ENCODE assay signal across 8 cellular contexts in the genomic region with DNA sequence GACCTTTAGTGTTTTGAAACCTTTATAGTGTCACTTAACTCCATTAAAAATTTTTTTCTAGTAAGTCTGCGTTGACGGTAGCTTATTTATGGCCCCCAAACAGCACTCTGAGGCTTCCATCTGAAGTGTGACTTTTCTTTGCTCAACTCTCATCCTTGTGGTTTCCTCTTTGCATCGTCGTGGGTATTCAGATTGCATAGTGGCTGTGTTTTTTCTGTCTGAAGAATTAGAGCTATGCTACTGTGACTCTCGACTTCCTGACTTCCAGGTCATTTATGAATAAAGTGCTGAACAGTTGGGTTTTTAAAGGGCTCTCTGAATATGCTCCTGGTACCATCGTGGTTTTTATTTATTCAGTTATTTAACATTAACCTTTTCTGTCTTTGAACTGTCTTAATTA. TPM values are rescaled to one million over a fixed set of nuclear protein-coding genes. Genes with fewer than 3 reads are reported as not detected.
A peak's percentile ranks its signal among the peaks of the same experiment; 100 is the strongest.
DNase-seq lines count a peak whose midpoint lies in the region; ATAC-seq and TF ChIP-seq lines count a peak whose summit lies in the region.

No MANE protein-coding gene starts in this region.

- 16 to 35% (median 19%) methylated on average over 6 of the region's 6 CpGs for WGBS in spleen, 5 donors

- H3K36me3 Mint-ChIP-seq in activated CD8-positive, alpha-beta memory T cell treated with anti-CD3 and anti-CD28 coated beads, Interleukin-2, amount 10 ng/mL, durations not matched to agents 7 days and 5 days = peaks cover 58% of the 10 kb centered on the region
- H3K36me3 Mint-ChIP-seq in activated T-helper 17 cell treated with anti-CD3 and anti-CD28 coated beads, Interleukin-2, amount 50 U/mL, for 72 hours (ENCODE audit: low read depth) = peaks cover 100% of the 10 kb centered on the region

- H3K27ac Mint-ChIP-seq in activated CD8-positive, alpha-beta memory T cell treated with anti-CD3 and anti-CD28 coated beads, Interleukin-2, amount 10 ng/mL, durations not matched to agents 7 days and 5 days = peak overlapping the region; percentile 86
- H3K27ac Mint-ChIP-seq in activated T-helper 17 cell treated with anti-CD3 and anti-CD28 coated beads, Interleukin-2, amount 50 U/mL, for 72 hours = peak overlapping the region; percentile 83

- TF ChIP-seq CTCF in spleen (IDR thresholded peaks at IDR 0.05 in 8 of 11, conservative IDR thresholded peaks at IDR 0.05 in 3 of 11) = no peak

- intact Hi-C loops in spleen (cut with DNase I; ENCODE audit: low total_unique reads) = no loop called here

- peaks cover 5 to 100% (median 85%) of the 10 kb centered on the region in 6 donors for H3K36me3 ChIP-seq in spleen

- H3K9me3 Mint-ChIP-seq in activated CD8-positive, alpha-beta memory T cell treated with anti-CD3 and anti-CD28 coated beads, Interleukin-2, amount 10 ng/mL, durations not matched to agents 7 days and 5 days (ENCODE audit: low read depth) = no peaks in the 10 kb centered on the region
- no peaks in the 10 kb centered on the region for H3K9me3 Mint-ChIP-seq in activated T-helper 17 cell treated with anti-CD3 and anti-CD28 coated beads, Interleukin-2, amount 50 U/mL, for 72 hours

- H3K4me3 ChIP-seq in spleen = no peak overlapping the region

- H3K27ac ChIP-seq in spleen = peak overlapping the region; percentile 5 to 69 (median 42)

- TF ChIP-seq POLR2A in spleen (IDR thresholded peaks at IDR 0.05) = no peak

- no peaks in the 10 kb centered on the region for H3K27me3 Mint-ChIP-seq in activated CD8-positive, alpha-beta memory T cell treated with anti-CD3 and anti-CD28 coated beads, Interleukin-2, amount 10 ng/mL, durations not matched to agents 7 days and 5 days
- no peaks in the 10 kb centered on the region for H3K27me3 Mint-ChIP-seq in activated T-helper 17 cell treated with anti-CD3 and anti-CD28 coated beads, Interleukin-2, amount 50 U/mL, for 72 hours

- DNase-seq in activated CD8-positive, alpha-beta memory T cell treated with anti-CD3 and anti-CD28 coated beads, Interleukin-2, amount 10 ng/mL, durations not matched to agents 7 days and 5 days = peak; percentile 62
- DNase-seq in activated CD8-positive, alpha-beta memory T cell treated with anti-CD3 and anti-CD28 coated beads, Interleukin-2, amount 50 U/mL, for 48 hours = no peak
- no peak for DNase-seq in spleen
- no peak for DNase-seq in medulla oblongata (ENCODE audit: extremely low spot score)
- DNase-seq in RKO (ENCODE audit: low spot score) = no peak
- DNase-seq in activated effector memory CD4-positive, alpha-beta T cell treated with anti-CD3 and anti-CD28 coated beads, Interleukin-2, amount 50 U/mL, for 16 hours = no peak

- peak overlapping the region; percentile 9 for H3K4me3 Mint-ChIP-seq in activated CD8-positive, alpha-beta memory T cell treated with anti-CD3 and anti-CD28 coated beads, Interleukin-2, amount 10 ng/mL, durations not matched to agents 7 days and 5 days
- peak overlapping the region; percentile 57 for H3K4me3 Mint-ChIP-seq in activated T-helper 17 cell treated with anti-CD3 and anti-CD28 coated beads, Interleukin-2, amount 50 U/mL, for 72 hours

- H3K27me3 ChIP-seq in spleen (replicated peaks in 1 of 7) = no peaks in the 10 kb centered on the region

- peaks cover 0 to 37% (median 6%) of the 10 kb centered on the region in 6 donors for H3K4me1 ChIP-seq in spleen

- H3K9me3 ChIP-seq in spleen = no peaks in the 10 kb centered on the region

- peaks cover 42% of the 10 kb centered on the region for H3K4me1 Mint-ChIP-seq in activated CD8-positive, alpha-beta memory T cell treated with anti-CD3 and anti-CD28 coated beads, Interleukin-2, amount 10 ng/mL, durations not matched to agents 7 days and 5 days
- peaks cover 27% of the 10 kb centered on the region for H3K4me1 Mint-ChIP-seq in activated T-helper 17 cell treated with anti-CD3 and anti-CD28 coated beads, Interleukin-2, amount 50 U/mL, for 72 hours

- peak; percentile 96 for ATAC-seq in activated CD8-positive, alpha-beta memory T cell treated with anti-CD3 and anti-CD28 coated beads, Interleukin-2, amount 10 ng/mL, durations not matched to agents 7 days and 5 days
- ATAC-seq in HG03039 (IDR thresholded peaks at IDR 0.05; ENCODE audit: unreplicated experiment) = peak; percentile 59
- ATAC-seq in activated T-helper 17 cell treated with anti-CD3 and anti-CD28 coated beads, Interleukin-2, amount 50 U/mL, for 72 hours (replicated peaks) = peak; percentile 86

- CTCF ChIA-PET in activated CD8-positive, alpha-beta memory T cell treated with anti-CD3 and anti-CD28 coated beads, Interleukin-2, amount 10 ng/mL, durations not matched to agents 7 days and 5 days (lab: Charles Lee) = interaction anchor here (0.6 to 2.3 kb wide), 6 partner anchors 9 to 44 kb away, joined by 3 to 13 read pairs (median 4); no protein-coding TSS in a partner anchor

RNA-seq across cellular contexts. Expression of a gene that starts 44.9 kb away (rescaled TPM):
- total RNA-seq in activated CD8-positive, alpha-beta memory T cell treated with anti-CD3 and anti-CD28 coated beads, Interleukin-2, amount 10 ng/mL, durations not matched to agents 7 days and 5 days = 10 to 100 TPM; 30.4 to 31.2 TPM
- 10 to 100 TPM; 22.2 to 27.3 TPM for total RNA-seq in activated T-helper 17 cell treated with anti-CD3 and anti-CD28 coated beads, Interleukin-2, amount 50 U/mL, for 72 hours
- 10 to 100 TPM; 25.1 to 37.0 (median 29.5) TPM for total RNA-seq in spleen
- 10 to 100 TPM in 1 of 3 donors, 1 to 10 TPM in 2; 8.1 to 11.3 (median 9.7) TPM for polyA plus RNA-seq in spleen
